Comparison of ENCODE assay signal across 23 cellular contexts in genomic region chr1:7315946-7316345, GRCh38.
"Had no signal": no experiment of that assay in that cellular context is flagged by ENCODE, and none has a peak within 500 bp of the region (broad histone marks: within the 10 kb centered on the region; RNA-seq: fewer than 3 reads in every experiment).

No MANE protein-coding gene starts in this region.

- H3K9me3 ChIP-seq: left ventricle myocardium inferior, mucosa of descending colon, ovary, right atrium auricular region, right lobe of liver, stomach, testis, thyroid gland, transverse colon, upper lobe of left lung, vagina had no signal

- H3K36me3 Mint-ChIP-seq: immature natural killer cell; memory B cell; natural killer cell treated with Interleukin-12 subunit alpha and Interleukin-12 subunit beta and Interleukin-15 and Interleukin-18, amount 100 ng/mL, for 72 hours; stimulated activated naive B cell treated with anti-CD40 and anti-IgM and Interleukin-4, amounts not matched to agents 10 μg/mL and 1 μg/mL and 100 μg/mL, for 72 hours had no signal

- H3K4me1 Mint-ChIP-seq: immature natural killer cell; memory B cell; naive thymus-derived CD4-positive, alpha-beta T cell; stimulated activated naive B cell treated with anti-CD40 and anti-IgM and Interleukin-4, amounts not matched to agents 10 μg/mL and 1 μg/mL and 100 μg/mL, for 72 hours had no signal

- H3K36me3 ChIP-seq: left ventricle myocardium inferior, ovary, right atrium auricular region, right lobe of liver, stomach, thyroid gland, transverse colon, upper lobe of left lung, vagina had no signal

- H3K27ac ChIP-seq: left ventricle myocardium inferior, ovary, right atrium auricular region, right lobe of liver, stomach, testis, thyroid gland, transverse colon, upper lobe of left lung, vagina had no signal

- H3K27ac Mint-ChIP-seq: immature natural killer cell; memory B cell; naive thymus-derived CD4-positive, alpha-beta T cell; natural killer cell treated with Interleukin-12 subunit alpha and Interleukin-12 subunit beta and Interleukin-15 and Interleukin-18, amount 100 ng/mL, for 72 hours; progenitor cell of endocrine pancreas; stimulated activated naive B cell treated with anti-CD40 and anti-IgM and Interleukin-4, amounts not matched to agents 10 μg/mL and 1 μg/mL and 100 μg/mL, for 72 hours had no signal

- DNase-seq: hypothalamus; immature natural killer cell; left ventricle myocardium inferior; midbrain; mucosa of descending colon; naive thymus-derived CD4-positive, alpha-beta T cell; ovary; right lobe of liver; stimulated activated CD4-positive, alpha-beta T cell treated with anti-CD3 and anti-CD28 coated beads, Interleukin-1b, Interleukin-23, amount 100 ng/mL, for 48 hours; stimulated activated CD4-positive, alpha-beta T cell treated with anti-CD3 and anti-CD28 coated beads, Interleukin-2, amount 100 ng/mL, for 48 hours; stimulated activated naive B cell treated with anti-CD40 and anti-IgM and Interleukin-4, amounts not matched to agents 10 μg/mL and 1 μg/mL and 100 μg/mL, for 72 hours; stimulated activated naive CD8-positive, alpha-beta T cell treated with anti-CD3 and anti-CD28 coated beads, Interleukin-15, Interleukin-2, amounts not matched to agents 100 U/mL and 50 U/mL, for 24 hours; stomach; testis; thyroid gland; transverse colon; upper lobe of left lung had no signal

- ATAC-seq: mucosa of descending colon; naive thymus-derived CD4-positive, alpha-beta T cell; natural killer cell treated with Interleukin-12 subunit alpha and Interleukin-12 subunit beta and Interleukin-15 and Interleukin-18, amount 100 ng/mL, for 72 hours; right lobe of liver; stimulated activated naive B cell treated with anti-CD40 and anti-IgM and Interleukin-4, amounts not matched to agents 10 μg/mL and 1 μg/mL and 100 μg/mL, for 72 hours; stimulated activated naive CD8-positive, alpha-beta T cell treated with anti-CD3 and anti-CD28 coated beads, Interleukin-15, Interleukin-2, amounts not matched to agents 100 U/mL and 50 U/mL, for 24 hours had no signal

- H3K4me1 ChIP-seq: left ventricle myocardium inferior, right atrium auricular region, right lobe of liver, stomach, testis, thyroid gland, transverse colon, upper lobe of left lung, vagina had no signal

- H3K9me3 Mint-ChIP-seq: natural killer cell treated with Interleukin-12 subunit alpha and Interleukin-12 subunit beta and Interleukin-15 and Interleukin-18, amount 100 ng/mL, for 72 hours had no signal

- H3K4me3 ChIP-seq: left ventricle myocardium inferior, mucosa of descending colon, ovary, right atrium auricular region, right lobe of liver, smooth muscle cell, stomach, testis, thyroid gland, transverse colon, upper lobe of left lung, vagina had no signal

- H3K4me3 Mint-ChIP-seq: immature natural killer cell; memory B cell; naive thymus-derived CD4-positive, alpha-beta T cell; natural killer cell treated with Interleukin-12 subunit alpha and Interleukin-12 subunit beta and Interleukin-15 and Interleukin-18, amount 100 ng/mL, for 72 hours; stimulated activated naive B cell treated with anti-CD40 and anti-IgM and Interleukin-4, amounts not matched to agents 10 μg/mL and 1 μg/mL and 100 μg/mL, for 72 hours had no signal

- H3K27me3 ChIP-seq: ovary, right atrium auricular region, right lobe of liver, testis, thyroid gland, transverse colon, upper lobe of left lung, vagina had no signal
